In genomic region chr3:57962448-57962834, GRCh38 we compare ENCODE assay signal across 1 cellular context.
TF ChIP-seq lines count a peak whose summit lies in the region.

No MANE protein-coding gene starts in this region.

TF ChIP-seq in K562, 482 proteins besides CTCF, POLR2A, EP300 and RAD21 (continued from another document):
- TF ChIP-seq E2F6 (IDR thresholded peaks at IDR 0.05; ENCODE audit: borderline replicate concordance in 1 of 2, extremely low read depth in 1 of 2, insufficient read depth in 1 of 2, insufficient read length in 1 of 2, low read depth in 1 of 2, low read length in 1 of 2, poor library complexity in 1 of 2, severe bottlenecking in 1 of 2) (no peak), TFAM (CRISPR knock-in tag; conservative IDR thresholded peaks at IDR 0.05) (no peak), GATA2 (CRISPR knock-in tag; IDR thresholded peaks at IDR 0.05) (no peak), POLR2B (IDR thresholded peaks at IDR 0.05; ENCODE audit: low read depth, partially characterized antibody) (no peak), ZNF354B (CRISPR knock-in tag; IDR thresholded peaks at IDR 0.05) (no peak), VEZF1 (CRISPR knock-in tag; IDR thresholded peaks at IDR 0.05) (no peak), RBM25 (IDR thresholded peaks at IDR 0.05; ENCODE audit: low read depth, low read length, severe bottlenecking) (peak; percentile 64), ZNF592 (IDR thresholded peaks at IDR 0.05) (no peak), ZSCAN29 (IDR thresholded peaks at IDR 0.05) (no peak), ZFP36 (IDR thresholded peaks at IDR 0.05; ENCODE audit: low read depth, low read length, partially characterized antibody) (peak; percentile 30), TCF15 (CRISPR knock-in tag; IDR thresholded peaks at IDR 0.05) (no peak), TSHZ1 (CRISPR knock-in tag; IDR thresholded peaks at IDR 0.05) (no peak), RBM22 (IDR thresholded peaks at IDR 0.05; ENCODE audit: low read depth, low read length, poor library complexity, severe bottlenecking) (no peak), ZNF197 (CRISPR knock-in tag; IDR thresholded peaks at IDR 0.05; ENCODE audit: low read depth) (no peak), ZNF146 (CRISPR knock-in tag; IDR thresholded peaks at IDR 0.05; ENCODE audit: unreplicated experiment) (no peak), BACH1 (tag; IDR thresholded peaks at IDR 0.05) (no peak), TEAD1 (CRISPR knock-in tag; IDR thresholded peaks at IDR 0.05) (no peak), SRSF1 (IDR thresholded peaks at IDR 0.05; ENCODE audit: low read depth, low read length) (no peak), TCF7 (IDR thresholded peaks at IDR 0.05; ENCODE audit: borderline replicate concordance) (no peak), E2F8 (IDR thresholded peaks at IDR 0.05; ENCODE audit: low read depth, partially characterized antibody) (no peak), FOXA1 (IDR thresholded peaks at IDR 0.05; ENCODE audit: borderline replicate concordance) (no peak), SMARCA5 (IDR thresholded peaks at IDR 0.05) (no peak), SRSF7 (optimal IDR thresholded peaks at IDR 0.05; ENCODE audit: low read depth, low read length) (no peak), STAT5A (IDR thresholded peaks at IDR 0.05; ENCODE audit: borderline replicate concordance, low read length) (no peak), ZNF644 (tag; IDR thresholded peaks at IDR 0.05; ENCODE audit: low read depth) (no peak), FIP1L1 (IDR thresholded peaks at IDR 0.05; ENCODE audit: low read depth, low read length, poor library complexity, severe bottlenecking) (no peak), CREBBP (IDR thresholded peaks at IDR 0.05; ENCODE audit: low read depth, low read length) (no peak), NR2C2 (CRISPR knock-in tag; IDR thresholded peaks at IDR 0.05) (no peak), NR2C2 (tag; IDR thresholded peaks at IDR 0.05) (no peak), TGIF2 (CRISPR knock-in tag; IDR thresholded peaks at IDR 0.05) (no peak), ZEB2 (IDR thresholded peaks at IDR 0.05) (0 out of 2 replicates have a peak, but pooled peaks have one; percentile 1), RBFOX2 (IDR thresholded peaks at IDR 0.05; ENCODE audit: low read depth, low read length) (no peak), POLR2AphosphoS5 (IDR thresholded peaks at IDR 0.05; ENCODE audit: control insufficient read depth, insufficient read depth, low read depth, low read length) (no peak), SOX6 (IDR thresholded peaks at IDR 0.05) (no peak), ELF4 (CRISPR knock-in tag; IDR thresholded peaks at IDR 0.05) (no peak), TARDBP (IDR thresholded peaks at IDR 0.05) (no peak), ESRRA (IDR thresholded peaks at IDR 0.05; ENCODE audit: borderline replicate concordance, low read depth) (peak; percentile 90), ILF3 (IDR thresholded peaks at IDR 0.05; ENCODE audit: borderline replicate concordance) (no peak), TBL1XR1 (IDR thresholded peaks at IDR 0.05; ENCODE audit: low read length in 2 of 2) (no peak), ZFX (CRISPR knock-in tag; IDR thresholded peaks at IDR 0.05) (0 out of 2 replicates have a peak, but pooled peaks have one; percentile 21), RFX1 (IDR thresholded peaks at IDR 0.05) (no peak)
